Comparison of ENCODE assay signal across 8 cellular contexts in the genomic region with DNA sequence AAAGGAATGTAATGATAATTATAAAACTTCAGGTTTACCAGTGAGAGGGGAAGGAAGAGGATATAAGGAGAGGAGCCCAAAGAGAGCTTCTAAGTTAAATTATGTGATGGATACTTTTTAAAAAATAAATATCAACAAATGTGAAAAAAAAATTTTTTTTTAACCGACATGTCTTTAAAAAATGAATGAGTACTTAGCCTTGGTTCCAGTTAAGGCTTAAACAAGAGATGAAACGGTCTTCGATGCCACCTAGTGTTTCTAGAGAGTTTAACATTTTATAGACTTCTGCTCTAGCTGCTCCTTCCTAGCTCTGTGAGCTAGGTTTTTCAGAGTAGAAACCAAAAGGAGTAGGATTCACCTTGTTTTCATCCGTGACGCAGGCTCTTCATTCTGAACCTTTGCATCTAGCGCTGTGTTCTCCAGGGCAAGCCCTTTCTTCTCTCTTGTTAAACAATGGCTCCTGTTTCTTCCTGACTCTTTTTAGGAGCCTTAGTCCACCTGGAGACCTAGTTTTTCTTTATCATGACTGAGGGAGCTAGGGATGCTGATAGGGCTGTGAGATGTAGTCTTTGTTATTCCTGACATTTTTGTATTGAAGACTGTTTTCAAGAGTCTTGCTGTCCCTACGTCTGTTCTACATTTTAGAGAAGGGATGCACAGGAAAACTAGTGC. TPM values are rescaled to one million over a fixed set of nuclear protein-coding genes. Genes with fewer than 3 reads are reported as not detected.
DNase-seq lines count a peak whose midpoint lies in the region; ATAC-seq and TF ChIP-seq lines count a peak whose summit lies in the region.

No MANE protein-coding gene starts in this region.

- H3K4me3 ChIP-seq in transverse colon = no peak overlapping the region

- H3K27ac ChIP-seq in transverse colon = no peak overlapping the region

- ATAC-seq in GM18520 (IDR thresholded peaks at IDR 0.05; ENCODE audit: unreplicated experiment) (peak; percentile 50), HG03520 (IDR thresholded peaks at IDR 0.05; ENCODE audit: unreplicated experiment) (no peak)

- H3K36me3 ChIP-seq in transverse colon = peaks cover 0 to 26% (median 10%) of the 10 kb centered on the region in 4 donors

- TF ChIP-seq POLR2A in transverse colon (IDR thresholded peaks at IDR 0.05) = no peak

- H3K27me3 ChIP-seq in transverse colon = no peaks in the 10 kb centered on the region

- no peaks in the 10 kb centered on the region for H3K4me1 ChIP-seq in transverse colon

- no peak for TF ChIP-seq EP300 in transverse colon (IDR thresholded peaks at IDR 0.05; ENCODE audit: low read depth)

- intact Hi-C loops in transverse colon (cut with DNase I; ENCODE audit: low total_unique reads) = no loop called here

- in situ Hi-C loops in transverse colon (cut with MboI; ENCODE audit: low pct_ligation_motif_present in 1 of 4, low pct_unique_long_range_greater_than_20kb in 1 of 4, low sequenced_read_pairs in 3 of 4) = no loop called here

- whole genome bisulfite sequencing in transverse colon (ENCODE audit: low coverage in 1 of 2), 2 donors = 43 to 61% methylated on average over 6 to 7 of the region's 7 CpGs

- TF ChIP-seq CTCF in transverse colon (IDR thresholded peaks at IDR 0.05) = peak in 4 of 5 experiments; percentile 29 to 47 (median 34)

- DNase-seq in AG20443 (ENCODE audit: low spot score) = peak; percentile 35
- peak; percentile 25 for DNase-seq in NCI-H2196 treated with DMSO at 0.1 percent for 48 hours (lab: John Stamatoyannopoulos, UW; ENCODE audit: unreplicated experiment)
- peak; percentile 78 for DNase-seq in astrocyte of the hippocampus (ENCODE audit: low read depth, low spot score)
- DNase-seq in kidney glomerular epithelial cell (lab: John Stamatoyannopoulos, UW) = peak; percentile 60
- no peak for DNase-seq in transverse colon
- no peak for DNase-seq in NK-92 treated with Interleukin-12 subunit alpha and Interleukin-12 subunit beta, amount 100 ng/mL, for 24 hours (lab: John Stamatoyannopoulos, UW)

- no peaks in the 10 kb centered on the region for H3K9me3 ChIP-seq in transverse colon

RNA-seq across cellular contexts. Expression of a gene that starts 42.4 kb away (rescaled TPM):
- not detected for total RNA-seq in transverse colon

RNA-seq across cellular contexts. Expression of a gene that starts 44.9 kb away (rescaled TPM):
- total RNA-seq in transverse colon = 10 to 100 TPM; 42.7 to 88.3 (median 54.3) TPM

Comparison
In these comparisons a context has a peak if more than half of its experiments do, and no peak if none do; other contexts are left out.
1. DNase-seq: peak in AG20443 (single experiment), NCI-H2196 treated with DMSO at 0.1 percent for 48 hours (single experiment), astrocyte of the hippocampus (single experiment) and kidney glomerular epithelial cell (single experiment); none in transverse colon (single experiment) and NK-92 treated with Interleukin-12 subunit alpha and Interleukin-12 subunit beta, amount 100 ng/mL, for 24 hours (single experiment).